ENCODE assay signal across 1 cellular context in the genomic region with DNA sequence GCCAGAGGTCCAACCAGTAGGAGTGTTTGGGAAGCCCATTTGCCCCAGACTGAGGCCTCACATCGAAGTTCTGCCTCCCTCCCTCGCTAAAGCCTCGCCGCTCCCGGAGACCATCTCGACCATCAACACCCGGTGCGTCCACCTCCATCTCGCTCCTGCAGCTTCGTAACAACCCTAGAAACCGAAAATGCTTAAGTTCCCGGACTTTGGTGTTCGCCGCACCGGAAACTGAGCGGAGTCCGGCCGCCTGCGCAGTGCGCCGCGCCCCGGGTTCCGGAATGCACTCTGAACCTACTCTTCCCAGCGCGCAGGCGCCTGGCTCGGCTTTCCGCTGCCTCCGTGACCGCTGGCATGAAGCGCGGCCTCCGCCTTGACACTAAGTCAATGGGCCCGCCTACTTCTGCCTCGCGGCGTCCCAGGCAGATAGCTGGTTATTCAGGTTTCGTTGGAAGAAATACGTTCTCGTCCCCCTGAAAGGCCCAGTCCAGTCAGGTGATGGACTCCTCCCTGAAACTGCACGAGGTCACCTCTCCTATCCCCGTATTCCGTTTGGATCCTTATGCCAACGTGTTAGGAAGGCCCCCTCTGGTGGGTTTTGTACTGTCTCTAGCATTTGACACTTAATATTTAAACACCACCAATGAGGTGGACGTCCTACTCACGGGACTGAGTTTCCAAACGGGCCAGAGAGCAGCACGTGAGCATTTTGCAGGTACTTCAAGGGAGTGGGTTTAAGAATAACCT.
TF ChIP-seq lines count a peak whose summit lies in the region.

No MANE protein-coding gene starts in this region.

TF ChIP-seq in HepG2, 621 proteins besides CTCF, POLR2A, EP300 and RAD21 (continued from another document and continues in another):
- TF ChIP-seq, protein P1, sequence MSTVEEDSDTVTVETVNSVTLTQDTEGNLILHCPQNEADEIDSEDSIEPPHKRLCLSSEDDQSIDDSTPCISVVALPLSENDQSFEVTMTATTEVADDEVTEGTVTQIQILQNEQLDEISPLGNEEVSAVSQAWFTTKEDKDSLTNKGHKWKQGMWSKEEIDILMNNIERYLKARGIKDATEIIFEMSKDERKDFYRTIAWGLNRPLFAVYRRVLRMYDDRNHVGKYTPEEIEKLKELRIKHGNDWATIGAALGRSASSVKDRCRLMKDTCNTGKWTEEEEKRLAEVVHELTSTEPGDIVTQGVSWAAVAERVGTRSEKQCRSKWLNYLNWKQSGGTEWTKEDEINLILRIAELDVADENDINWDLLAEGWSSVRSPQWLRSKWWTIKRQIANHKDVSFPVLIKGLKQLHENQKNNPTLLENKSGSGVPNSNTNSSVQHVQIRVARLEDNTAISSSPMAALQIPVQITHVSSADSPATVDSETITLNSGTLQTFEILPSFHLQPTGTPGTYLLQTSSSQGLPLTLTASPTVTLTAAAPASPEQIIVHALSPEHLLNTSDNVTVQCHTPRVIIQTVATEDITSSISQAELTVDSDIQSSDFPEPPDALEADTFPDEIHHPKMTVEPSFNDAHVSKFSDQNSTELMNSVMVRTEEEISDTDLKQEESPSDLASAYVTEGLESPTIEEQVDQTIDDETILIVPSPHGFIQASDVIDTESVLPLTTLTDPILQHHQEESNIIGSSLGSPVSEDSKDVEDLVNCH (CRISPR knock-in tag; IDR thresholded peaks at IDR 0.05), result 0 out of 2 replicates have a peak, but pooled peaks have one; percentile 37
- peak; percentile 78 for TF ChIP-seq MXD4 (CRISPR knock-in tag; IDR thresholded peaks at IDR 0.05)
- TF ChIP-seq NPAS2 (CRISPR knock-in tag; IDR thresholded peaks at IDR 0.05; ENCODE audit: borderline replicate concordance), result no peak
- peak; percentile 56 for TF ChIP-seq HIVEP1 (CRISPR knock-in tag; IDR thresholded peaks at IDR 0.05)
- TF ChIP-seq RBAK (CRISPR knock-in tag; IDR thresholded peaks at IDR 0.05), result no peak
- TF ChIP-seq ZNF672 (CRISPR knock-in tag; IDR thresholded peaks at IDR 0.05), result no peak
- TF ChIP-seq, protein P2, sequence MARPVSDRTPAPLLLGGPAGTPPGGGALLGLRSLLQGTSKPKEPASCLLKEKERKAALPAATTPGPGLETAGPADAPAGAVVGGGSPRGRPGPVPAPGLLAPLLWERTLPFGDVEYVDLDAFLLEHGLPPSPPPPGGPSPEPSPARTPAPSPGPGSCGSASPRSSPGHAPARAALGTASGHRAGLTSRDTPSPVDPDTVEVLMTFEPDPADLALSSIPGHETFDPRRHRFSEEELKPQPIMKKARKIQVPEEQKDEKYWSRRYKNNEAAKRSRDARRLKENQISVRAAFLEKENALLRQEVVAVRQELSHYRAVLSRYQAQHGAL (CRISPR knock-in tag; IDR thresholded peaks at IDR 0.05; ENCODE audit: not compliant biosample characterization), result no peak
- TF ChIP-seq KDM2A (CRISPR knock-in tag; IDR thresholded peaks at IDR 0.05; ENCODE audit: borderline replicate concordance, low read depth), result peak; percentile 87
- TF ChIP-seq ZNF891 (CRISPR knock-in tag; IDR thresholded peaks at IDR 0.05), result peak; percentile 85
- no peak for TF ChIP-seq RFX3 (CRISPR knock-in tag; IDR thresholded peaks at IDR 0.05)
- TF ChIP-seq, protein P3, sequence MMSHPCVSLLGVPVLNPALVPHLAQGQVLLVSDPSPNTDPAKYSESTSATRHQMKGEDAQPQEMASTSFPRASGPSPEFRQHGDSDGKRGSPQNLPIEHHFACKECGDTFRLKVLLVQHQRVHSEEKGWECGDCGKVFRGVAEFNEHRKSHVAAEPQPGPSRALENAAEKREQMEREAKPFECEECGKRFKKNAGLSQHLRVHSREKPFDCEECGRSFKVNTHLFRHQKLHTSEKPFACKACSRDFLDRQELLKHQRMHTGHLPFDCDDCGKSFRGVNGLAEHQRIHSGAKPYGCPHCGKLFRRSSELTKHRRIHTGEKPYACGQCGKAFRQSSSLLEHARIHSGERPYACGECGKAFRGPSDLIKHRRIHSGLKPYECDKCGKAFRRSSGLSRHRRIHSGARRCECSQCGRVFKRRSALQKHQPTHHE (CRISPR knock-in tag; IDR thresholded peaks at IDR 0.05; ENCODE audit: borderline replicate concordance), result peak; percentile 40; the same call in 1 of the 2 replicates
- TF ChIP-seq ZNF350 (CRISPR knock-in tag; IDR thresholded peaks at IDR 0.05; ENCODE audit: borderline replicate concordance, low read depth), result peak; percentile 88; the same call in 1 of the 2 replicates
- TF ChIP-seq ELF3 (CRISPR knock-in tag; IDR thresholded peaks at IDR 0.05), result peak; percentile 87
- TF ChIP-seq GTF3A (CRISPR knock-in tag; conservative IDR thresholded peaks at IDR 0.05), result peak; percentile 51; the same call in 1 of the 2 replicates
- no peak for TF ChIP-seq ZNF282 (IDR thresholded peaks at IDR 0.05; ENCODE audit: partially characterized antibody)
- TF ChIP-seq, protein P4, sequence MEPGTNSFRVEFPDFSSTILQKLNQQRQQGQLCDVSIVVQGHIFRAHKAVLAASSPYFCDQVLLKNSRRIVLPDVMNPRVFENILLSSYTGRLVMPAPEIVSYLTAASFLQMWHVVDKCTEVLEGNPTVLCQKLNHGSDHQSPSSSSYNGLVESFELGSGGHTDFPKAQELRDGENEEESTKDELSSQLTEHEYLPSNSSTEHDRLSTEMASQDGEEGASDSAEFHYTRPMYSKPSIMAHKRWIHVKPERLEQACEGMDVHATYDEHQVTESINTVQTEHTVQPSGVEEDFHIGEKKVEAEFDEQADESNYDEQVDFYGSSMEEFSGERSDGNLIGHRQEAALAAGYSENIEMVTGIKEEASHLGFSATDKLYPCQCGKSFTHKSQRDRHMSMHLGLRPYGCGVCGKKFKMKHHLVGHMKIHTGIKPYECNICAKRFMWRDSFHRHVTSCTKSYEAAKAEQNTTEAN (CRISPR knock-in tag; conservative IDR thresholded peaks at IDR 0.05), result no peak; the same call in 1 of the 2 replicates
- no peak for TF ChIP-seq ZNF552 (CRISPR knock-in tag; IDR thresholded peaks at IDR 0.05; ENCODE audit: borderline replicate concordance)
- TF ChIP-seq, protein P5, sequence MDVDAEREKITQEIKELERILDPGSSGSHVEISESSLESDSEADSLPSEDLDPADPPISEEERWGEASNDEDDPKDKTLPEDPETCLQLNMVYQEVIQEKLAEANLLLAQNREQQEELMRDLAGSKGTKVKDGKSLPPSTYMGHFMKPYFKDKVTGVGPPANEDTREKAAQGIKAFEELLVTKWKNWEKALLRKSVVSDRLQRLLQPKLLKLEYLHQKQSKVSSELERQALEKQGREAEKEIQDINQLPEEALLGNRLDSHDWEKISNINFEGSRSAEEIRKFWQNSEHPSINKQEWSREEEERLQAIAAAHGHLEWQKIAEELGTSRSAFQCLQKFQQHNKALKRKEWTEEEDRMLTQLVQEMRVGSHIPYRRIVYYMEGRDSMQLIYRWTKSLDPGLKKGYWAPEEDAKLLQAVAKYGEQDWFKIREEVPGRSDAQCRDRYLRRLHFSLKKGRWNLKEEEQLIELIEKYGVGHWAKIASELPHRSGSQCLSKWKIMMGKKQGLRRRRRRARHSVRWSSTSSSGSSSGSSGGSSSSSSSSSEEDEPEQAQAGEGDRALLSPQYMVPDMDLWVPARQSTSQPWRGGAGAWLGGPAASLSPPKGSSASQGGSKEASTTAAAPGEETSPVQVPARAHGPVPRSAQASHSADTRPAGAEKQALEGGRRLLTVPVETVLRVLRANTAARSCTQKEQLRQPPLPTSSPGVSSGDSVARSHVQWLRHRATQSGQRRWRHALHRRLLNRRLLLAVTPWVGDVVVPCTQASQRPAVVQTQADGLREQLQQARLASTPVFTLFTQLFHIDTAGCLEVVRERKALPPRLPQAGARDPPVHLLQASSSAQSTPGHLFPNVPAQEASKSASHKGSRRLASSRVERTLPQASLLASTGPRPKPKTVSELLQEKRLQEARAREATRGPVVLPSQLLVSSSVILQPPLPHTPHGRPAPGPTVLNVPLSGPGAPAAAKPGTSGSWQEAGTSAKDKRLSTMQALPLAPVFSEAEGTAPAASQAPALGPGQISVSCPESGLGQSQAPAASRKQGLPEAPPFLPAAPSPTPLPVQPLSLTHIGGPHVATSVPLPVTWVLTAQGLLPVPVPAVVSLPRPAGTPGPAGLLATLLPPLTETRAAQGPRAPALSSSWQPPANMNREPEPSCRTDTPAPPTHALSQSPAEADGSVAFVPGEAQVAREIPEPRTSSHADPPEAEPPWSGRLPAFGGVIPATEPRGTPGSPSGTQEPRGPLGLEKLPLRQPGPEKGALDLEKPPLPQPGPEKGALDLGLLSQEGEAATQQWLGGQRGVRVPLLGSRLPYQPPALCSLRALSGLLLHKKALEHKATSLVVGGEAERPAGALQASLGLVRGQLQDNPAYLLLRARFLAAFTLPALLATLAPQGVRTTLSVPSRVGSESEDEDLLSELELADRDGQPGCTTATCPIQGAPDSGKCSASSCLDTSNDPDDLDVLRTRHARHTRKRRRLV (CRISPR knock-in tag; IDR thresholded peaks at IDR 0.05), result peak; percentile 70; the same call in 1 of the 2 replicates
- no peak for TF ChIP-seq ZNF496 (CRISPR knock-in tag; IDR thresholded peaks at IDR 0.05; ENCODE audit: insufficient replicate concordance)
- peak; percentile 83 for TF ChIP-seq ELF1 (CRISPR knock-in tag; IDR thresholded peaks at IDR 0.05)
- peak; percentile 33 for TF ChIP-seq AGO2 (optimal IDR thresholded peaks at IDR 0.05; ENCODE audit: low read depth, low read length)
- TF ChIP-seq, protein P6, sequence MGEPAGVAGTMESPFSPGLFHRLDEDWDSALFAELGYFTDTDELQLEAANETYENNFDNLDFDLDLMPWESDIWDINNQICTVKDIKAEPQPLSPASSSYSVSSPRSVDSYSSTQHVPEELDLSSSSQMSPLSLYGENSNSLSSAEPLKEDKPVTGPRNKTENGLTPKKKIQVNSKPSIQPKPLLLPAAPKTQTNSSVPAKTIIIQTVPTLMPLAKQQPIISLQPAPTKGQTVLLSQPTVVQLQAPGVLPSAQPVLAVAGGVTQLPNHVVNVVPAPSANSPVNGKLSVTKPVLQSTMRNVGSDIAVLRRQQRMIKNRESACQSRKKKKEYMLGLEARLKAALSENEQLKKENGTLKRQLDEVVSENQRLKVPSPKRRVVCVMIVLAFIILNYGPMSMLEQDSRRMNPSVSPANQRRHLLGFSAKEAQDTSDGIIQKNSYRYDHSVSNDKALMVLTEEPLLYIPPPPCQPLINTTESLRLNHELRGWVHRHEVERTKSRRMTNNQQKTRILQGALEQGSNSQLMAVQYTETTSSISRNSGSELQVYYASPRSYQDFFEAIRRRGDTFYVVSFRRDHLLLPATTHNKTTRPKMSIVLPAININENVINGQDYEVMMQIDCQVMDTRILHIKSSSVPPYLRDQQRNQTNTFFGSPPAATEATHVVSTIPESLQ (CRISPR knock-in tag; conservative IDR thresholded peaks at IDR 0.05), result 0 out of 2 replicates have a peak, but pooled peaks have one; percentile 42
- TF ChIP-seq MTF2 (CRISPR knock-in tag; IDR thresholded peaks at IDR 0.05; ENCODE audit: borderline replicate concordance), result no peak; the same call in 1 of the 2 replicates
- TF ChIP-seq, protein P7, sequence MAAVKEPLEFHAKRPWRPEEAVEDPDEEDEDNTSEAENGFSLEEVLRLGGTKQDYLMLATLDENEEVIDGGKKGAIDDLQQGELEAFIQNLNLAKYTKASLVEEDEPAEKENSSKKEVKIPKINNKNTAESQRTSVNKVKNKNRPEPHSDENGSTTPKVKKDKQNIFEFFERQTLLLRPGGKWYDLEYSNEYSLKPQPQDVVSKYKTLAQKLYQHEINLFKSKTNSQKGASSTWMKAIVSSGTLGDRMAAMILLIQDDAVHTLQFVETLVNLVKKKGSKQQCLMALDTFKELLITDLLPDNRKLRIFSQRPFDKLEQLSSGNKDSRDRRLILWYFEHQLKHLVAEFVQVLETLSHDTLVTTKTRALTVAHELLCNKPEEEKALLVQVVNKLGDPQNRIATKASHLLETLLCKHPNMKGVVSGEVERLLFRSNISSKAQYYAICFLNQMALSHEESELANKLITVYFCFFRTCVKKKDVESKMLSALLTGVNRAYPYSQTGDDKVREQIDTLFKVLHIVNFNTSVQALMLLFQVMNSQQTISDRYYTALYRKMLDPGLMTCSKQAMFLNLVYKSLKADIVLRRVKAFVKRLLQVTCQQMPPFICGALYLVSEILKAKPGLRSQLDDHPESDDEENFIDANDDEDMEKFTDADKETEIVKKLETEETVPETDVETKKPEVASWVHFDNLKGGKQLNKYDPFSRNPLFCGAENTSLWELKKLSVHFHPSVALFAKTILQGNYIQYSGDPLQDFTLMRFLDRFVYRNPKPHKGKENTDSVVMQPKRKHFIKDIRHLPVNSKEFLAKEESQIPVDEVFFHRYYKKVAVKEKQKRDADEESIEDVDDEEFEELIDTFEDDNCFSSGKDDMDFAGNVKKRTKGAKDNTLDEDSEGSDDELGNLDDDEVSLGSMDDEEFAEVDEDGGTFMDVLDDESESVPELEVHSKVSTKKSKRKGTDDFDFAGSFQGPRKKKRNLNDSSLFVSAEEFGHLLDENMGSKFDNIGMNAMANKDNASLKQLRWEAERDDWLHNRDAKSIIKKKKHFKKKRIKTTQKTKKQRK (IDR thresholded peaks at IDR 0.05; ENCODE audit: low read length), result no peak
- peak; percentile 76 for TF ChIP-seq HNF4A (CRISPR knock-in tag; IDR thresholded peaks at IDR 0.05)
- peak; percentile 89 for TF ChIP-seq SP4 (CRISPR knock-in tag; IDR thresholded peaks at IDR 0.05)
- TF ChIP-seq, protein P8, sequence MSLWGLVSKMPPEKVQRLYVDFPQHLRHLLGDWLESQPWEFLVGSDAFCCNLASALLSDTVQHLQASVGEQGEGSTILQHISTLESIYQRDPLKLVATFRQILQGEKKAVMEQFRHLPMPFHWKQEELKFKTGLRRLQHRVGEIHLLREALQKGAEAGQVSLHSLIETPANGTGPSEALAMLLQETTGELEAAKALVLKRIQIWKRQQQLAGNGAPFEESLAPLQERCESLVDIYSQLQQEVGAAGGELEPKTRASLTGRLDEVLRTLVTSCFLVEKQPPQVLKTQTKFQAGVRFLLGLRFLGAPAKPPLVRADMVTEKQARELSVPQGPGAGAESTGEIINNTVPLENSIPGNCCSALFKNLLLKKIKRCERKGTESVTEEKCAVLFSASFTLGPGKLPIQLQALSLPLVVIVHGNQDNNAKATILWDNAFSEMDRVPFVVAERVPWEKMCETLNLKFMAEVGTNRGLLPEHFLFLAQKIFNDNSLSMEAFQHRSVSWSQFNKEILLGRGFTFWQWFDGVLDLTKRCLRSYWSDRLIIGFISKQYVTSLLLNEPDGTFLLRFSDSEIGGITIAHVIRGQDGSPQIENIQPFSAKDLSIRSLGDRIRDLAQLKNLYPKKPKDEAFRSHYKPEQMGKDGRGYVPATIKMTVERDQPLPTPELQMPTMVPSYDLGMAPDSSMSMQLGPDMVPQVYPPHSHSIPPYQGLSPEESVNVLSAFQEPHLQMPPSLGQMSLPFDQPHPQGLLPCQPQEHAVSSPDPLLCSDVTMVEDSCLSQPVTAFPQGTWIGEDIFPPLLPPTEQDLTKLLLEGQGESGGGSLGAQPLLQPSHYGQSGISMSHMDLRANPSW (CRISPR knock-in tag; IDR thresholded peaks at IDR 0.05; ENCODE audit: borderline replicate concordance), result peak; percentile 59; the same call in 1 of the 2 replicates
- TF ChIP-seq, protein P9, sequence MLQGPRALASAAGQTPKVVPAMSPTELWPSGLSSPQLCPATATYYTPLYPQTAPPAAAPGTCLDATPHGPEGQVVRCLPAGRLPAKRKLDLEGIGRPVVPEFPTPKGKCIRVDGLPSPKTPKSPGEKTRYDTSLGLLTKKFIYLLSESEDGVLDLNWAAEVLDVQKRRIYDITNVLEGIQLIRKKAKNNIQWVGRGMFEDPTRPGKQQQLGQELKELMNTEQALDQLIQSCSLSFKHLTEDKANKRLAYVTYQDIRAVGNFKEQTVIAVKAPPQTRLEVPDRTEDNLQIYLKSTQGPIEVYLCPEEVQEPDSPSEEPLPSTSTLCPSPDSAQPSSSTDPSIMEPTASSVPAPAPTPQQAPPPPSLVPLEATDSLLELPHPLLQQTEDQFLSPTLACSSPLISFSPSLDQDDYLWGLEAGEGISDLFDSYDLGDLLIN (CRISPR knock-in tag; IDR thresholded peaks at IDR 0.05; ENCODE audit: borderline replicate concordance), result no peak; the same call in 1 of the 2 replicates
- peak; percentile 89 for TF ChIP-seq ZNF337 (CRISPR knock-in tag; IDR thresholded peaks at IDR 0.05; ENCODE audit: borderline replicate concordance, low read depth)
- peak; percentile 59; the same call in 1 of the 2 replicates for TF ChIP-seq NFYB (CRISPR knock-in tag; IDR thresholded peaks at IDR 0.05)
- TF ChIP-seq CBX5 (CRISPR knock-in tag; IDR thresholded peaks at IDR 0.05; ENCODE audit: borderline replicate concordance), result peak; percentile 16; the same call in 1 of the 2 replicates
- TF ChIP-seq RFX1 (IDR thresholded peaks at IDR 0.05), result no peak
- no peak for TF ChIP-seq SRSF4 (IDR thresholded peaks at IDR 0.05; ENCODE audit: low read depth, low read length, poor library complexity, severe bottlenecking)
